8 cellular contexts compared by ENCODE assay signal in genomic region chr2:43226955-43227829, GRCh38. TPM values are rescaled to one million over a fixed set of nuclear protein-coding genes. Genes with fewer than 3 reads are reported as not detected.
A peak's percentile ranks its signal among the peaks of the same experiment; 100 is the strongest.
DNase-seq lines count a peak whose midpoint lies in the region; ATAC-seq and TF ChIP-seq lines count a peak whose summit lies in the region.

No MANE protein-coding gene starts in this region.

- H3K9me3 ChIP-seq in left lung: no peaks in the 10 kb centered on the region

- no peaks in the 10 kb centered on the region for H3K27me3 ChIP-seq in left lung

- intact Hi-C loops in left lung (cut with DNase I): loop anchor here (5.0 to 10.0 kb wide), 4 partner anchors 92 to 262 kb away; no protein-coding TSS in a partner anchor

- H3K4me3 ChIP-seq in GM12865 (ENCODE audit: low read depth, low read length) (peak overlapping the region; percentile 96), left lung (peak overlapping the region; percentile 72 to 83)

- peaks cover 7 to 42% of the 10 kb centered on the region in 2 donors for H3K4me1 ChIP-seq in left lung

- ATAC-seq in HG02870 (IDR thresholded peaks at IDR 0.05; ENCODE audit: unreplicated experiment) (peak; percentile 24), left lung (peak; percentile 74)

- peaks cover 0 to 30% of the 10 kb centered on the region in 2 donors for H3K36me3 ChIP-seq in left lung

- peak; percentile 13 for TF ChIP-seq CTCF in GM12865 (IDR thresholded peaks at IDR 0.05; ENCODE audit: insufficient read depth, low read depth, low read length, missing control alignments)
- TF ChIP-seq CTCF in left lung (IDR thresholded peaks at IDR 0.05): no peak

- peak; percentile 83 for DNase-seq in GM12865 (ENCODE audit: low read depth)
- peak; percentile 76 for DNase-seq in NCI-H2227 treated with DMSO at 0.1 percent for 48 hours (lab: John Stamatoyannopoulos, UW)
- DNase-seq in activated CD4-positive, alpha-beta T cell treated with anti-CD3 and anti-CD28 coated beads for 48 hours: peak; percentile 76
- peak; percentile 66 for DNase-seq in cortex of kidney (lab: John Stamatoyannopoulos, UW)
- peak; percentile 95 to 98 for DNase-seq in left lung
- DNase-seq in stimulated activated CD4-positive, alpha-beta T cell treated with anti-CD3 and anti-CD28 coated beads, Interleukin-2, amount 100 ng/mL, for 24 hours: peak; percentile 74 to 79
- DNase-seq in cerebellar nuclear complex (lab: John Stamatoyannopoulos, UW): no peak

- peak overlapping the region; percentile 99 for H3K27ac ChIP-seq in left lung

RNA-seq across cellular contexts. Expression of gene ZFP36L2, which starts 0.8 kb away (rescaled TPM):
- 100 to 1,000 TPM in 1 of 2 donors, 10 to 100 TPM in 1; 72.2 to 112 TPM for total RNA-seq in left lung

Comparison
In these comparisons a context has a peak if more than half of its experiments do, and no peak if none do; other contexts are left out.
1. DNase-seq: peak in GM12865 (single experiment), NCI-H2227 treated with DMSO at 0.1 percent for 48 hours (single experiment), activated CD4-positive, alpha-beta T cell treated with anti-CD3 and anti-CD28 coated beads for 48 hours (single experiment), cortex of kidney (single experiment), left lung (2 of 2) and stimulated activated CD4-positive, alpha-beta T cell treated with anti-CD3 and anti-CD28 coated beads, Interleukin-2, amount 100 ng/mL, for 24 hours (2 of 2); none in cerebellar nuclear complex (0 of 2).